Comparison of ENCODE assay signal across 13 cellular contexts in genomic region chrX:48913605-48914366, GRCh38. TPM values are rescaled to one million over a fixed set of nuclear protein-coding genes. Genes with fewer than 3 reads are reported as not detected.
A peak's percentile ranks its signal among the peaks of the same experiment; 100 is the strongest.
DNase-seq lines count a peak whose midpoint lies in the region; ATAC-seq lines count a peak whose summit lies in the region.
"Had no signal": no experiment of that assay in that cellular context is flagged by ENCODE, and none has a peak within 500 bp of the region (broad histone marks: within the 10 kb centered on the region; RNA-seq: fewer than 3 reads in every experiment).

No MANE protein-coding gene starts in this region.

- intact Hi-C loops in activated CD4-positive, alpha-beta T cell treated with anti-CD3 and anti-CD28 coated beads, Interleukin-2, amount 10 ng/mL, durations not matched to agents 24 days and 14 days (cut with micrococcal nuclease), result no loop called here

- peaks cover 31% of the 10 kb centered on the region for H3K4me1 Mint-ChIP-seq in activated CD4-positive, alpha-beta T cell treated with anti-CD3 and anti-CD28 coated beads, Interleukin-2, amount 10 ng/mL, durations not matched to agents 24 days and 14 days
- H3K4me1 Mint-ChIP-seq in IgD-negative memory B cell, result peaks cover 20 to 33% (median 21%) of the 10 kb centered on the region in 3 donors
- H3K4me1 Mint-ChIP-seq in activated naive CD8-positive, alpha-beta T cell treated with anti-CD3 and anti-CD28 coated beads, Interleukin-2, amount 50 U/mL, for 24 hours, result peaks cover 63% of the 10 kb centered on the region
- H3K4me1 Mint-ChIP-seq in natural killer cell treated with Interleukin-12 subunit alpha and Interleukin-12 subunit beta and Interleukin-15 and Interleukin-18, amount 100 ng/mL, for 72 hours (ENCODE audit: low read depth in 2 of 2), result peaks cover 38 to 59% of the 10 kb centered on the region in 2 donors

- no peak for ATAC-seq in activated naive CD8-positive, alpha-beta T cell treated with anti-CD3 and anti-CD28 coated beads, Interleukin-2, amount 50 U/mL, for 24 hours
- no peak for ATAC-seq in natural killer cell treated with Interleukin-12 subunit alpha and Interleukin-12 subunit beta and Interleukin-15 and Interleukin-18, amount 100 ng/mL, for 72 hours
- ATAC-seq in HG03342 (IDR thresholded peaks at IDR 0.05; ENCODE audit: unreplicated experiment), result no peak
- ATAC-seq in GM21717 (IDR thresholded peaks at IDR 0.05; ENCODE audit: unreplicated experiment), result no peak
- ATAC-seq: foreskin keratinocyte had no signal

- no peak for DNase-seq in activated CD4-positive, alpha-beta T cell treated with anti-CD3 and anti-CD28 coated beads, Interleukin-2, amount 10 ng/mL, durations not matched to agents 24 days and 14 days
- DNase-seq in activated CD4-positive, alpha-beta T cell treated with anti-CD3 and anti-CD28 coated beads for 1 hour, result no peak
- DNase-seq in activated naive CD8-positive, alpha-beta T cell treated with anti-CD3 and anti-CD28 coated beads, Interleukin-2, amount 50 U/mL, for 24 hours, result no peak
- DNase-seq in natural killer cell treated with Interleukin-12 subunit alpha and Interleukin-12 subunit beta and Interleukin-15 and Interleukin-18, amount 100 ng/mL, for 72 hours (ENCODE audit: low spot score), result no peak
- no peak for DNase-seq in stimulated activated CD4-positive, alpha-beta T cell treated with anti-CD3 and anti-CD28 coated beads, Interleukin-4, amount 100 ng/mL, for 1 hour
- DNase-seq: activated CD4-positive, alpha-beta T cell treated with anti-CD3 and anti-CD28 coated beads, Interleukin-2, amount 50 U/mL, for 48 hours; foreskin keratinocyte; GDM1; stimulated activated CD4-positive, alpha-beta T cell treated with anti-CD3 and anti-CD28 coated beads, Interleukin-15, amount 100 ng/mL, for 24 hours; T1000 had no signal

- peaks cover 65% of the 10 kb centered on the region for H3K36me3 Mint-ChIP-seq in activated CD4-positive, alpha-beta T cell treated with anti-CD3 and anti-CD28 coated beads, Interleukin-2, amount 10 ng/mL, durations not matched to agents 24 days and 14 days (ENCODE audit: low read depth)
- peaks cover 7% of the 10 kb centered on the region for H3K36me3 Mint-ChIP-seq in IgD-negative memory B cell
- peaks cover 52% of the 10 kb centered on the region for H3K36me3 Mint-ChIP-seq in activated naive CD8-positive, alpha-beta T cell treated with anti-CD3 and anti-CD28 coated beads, Interleukin-2, amount 50 U/mL, for 24 hours (ENCODE audit: low read depth)
- H3K36me3 Mint-ChIP-seq in natural killer cell treated with Interleukin-12 subunit alpha and Interleukin-12 subunit beta and Interleukin-15 and Interleukin-18, amount 100 ng/mL, for 72 hours, result peaks cover 32% of the 10 kb centered on the region

- no peaks in the 10 kb centered on the region for H3K27me3 Mint-ChIP-seq in activated CD4-positive, alpha-beta T cell treated with anti-CD3 and anti-CD28 coated beads, Interleukin-2, amount 10 ng/mL, durations not matched to agents 24 days and 14 days
- peaks cover 4% of the 10 kb centered on the region for H3K27me3 Mint-ChIP-seq in IgD-negative memory B cell
- H3K27me3 Mint-ChIP-seq in activated naive CD8-positive, alpha-beta T cell treated with anti-CD3 and anti-CD28 coated beads, Interleukin-2, amount 50 U/mL, for 24 hours, result no peaks in the 10 kb centered on the region
- peaks cover 0 to 7% of the 10 kb centered on the region in 2 donors for H3K27me3 Mint-ChIP-seq in natural killer cell treated with Interleukin-12 subunit alpha and Interleukin-12 subunit beta and Interleukin-15 and Interleukin-18, amount 100 ng/mL, for 72 hours

- no peaks in the 10 kb centered on the region for H3K9me3 Mint-ChIP-seq in activated CD4-positive, alpha-beta T cell treated with anti-CD3 and anti-CD28 coated beads, Interleukin-2, amount 10 ng/mL, durations not matched to agents 24 days and 14 days
- peaks cover 0 to 3% (median 0%) of the 10 kb centered on the region in 3 donors for H3K9me3 Mint-ChIP-seq in IgD-negative memory B cell
- H3K9me3 Mint-ChIP-seq in activated naive CD8-positive, alpha-beta T cell treated with anti-CD3 and anti-CD28 coated beads, Interleukin-2, amount 50 U/mL, for 24 hours, result no peaks in the 10 kb centered on the region
- no peaks in the 10 kb centered on the region for H3K9me3 Mint-ChIP-seq in natural killer cell treated with Interleukin-12 subunit alpha and Interleukin-12 subunit beta and Interleukin-15 and Interleukin-18, amount 100 ng/mL, for 72 hours

- H3K27ac Mint-ChIP-seq in activated CD4-positive, alpha-beta T cell treated with anti-CD3 and anti-CD28 coated beads, Interleukin-2, amount 10 ng/mL, durations not matched to agents 24 days and 14 days, result peak overlapping the region; percentile 78
- H3K27ac Mint-ChIP-seq in IgD-negative memory B cell, result peak overlapping the region in 2 of 3 donors; percentile 39 to 95
- H3K27ac Mint-ChIP-seq in activated naive CD8-positive, alpha-beta T cell treated with anti-CD3 and anti-CD28 coated beads, Interleukin-2, amount 50 U/mL, for 24 hours, result peak overlapping the region; percentile 35
- H3K27ac Mint-ChIP-seq in natural killer cell treated with Interleukin-12 subunit alpha and Interleukin-12 subunit beta and Interleukin-15 and Interleukin-18, amount 100 ng/mL, for 72 hours, result peak overlapping the region; percentile 56 to 87

- peak overlapping the region; percentile 96 for H3K4me3 Mint-ChIP-seq in activated CD4-positive, alpha-beta T cell treated with anti-CD3 and anti-CD28 coated beads, Interleukin-2, amount 10 ng/mL, durations not matched to agents 24 days and 14 days
- peak overlapping the region in 2 of 4 donors; percentile 13 to 79 for H3K4me3 Mint-ChIP-seq in IgD-negative memory B cell
- peak overlapping the region; percentile 50 for H3K4me3 Mint-ChIP-seq in activated naive CD8-positive, alpha-beta T cell treated with anti-CD3 and anti-CD28 coated beads, Interleukin-2, amount 50 U/mL, for 24 hours
- H3K4me3 Mint-ChIP-seq in natural killer cell treated with Interleukin-12 subunit alpha and Interleukin-12 subunit beta and Interleukin-15 and Interleukin-18, amount 100 ng/mL, for 72 hours, result peak overlapping the region; percentile 100

RNA-seq across cellular contexts. Expression of gene SLC35A2, which starts 2.3 kb away (rescaled TPM):
- 19.5 and 22.8 TPM in 2 replicates for total RNA-seq in activated CD4-positive, alpha-beta T cell treated with anti-CD3 and anti-CD28 coated beads, Interleukin-2, amount 10 ng/mL, durations not matched to agents 24 days and 14 days
- 9.6 TPM for polyA plus RNA-seq in IgD-negative memory B cell
- 10 to 100 TPM; 25.5 to 26.9 TPM for total RNA-seq in natural killer cell treated with Interleukin-12 subunit alpha and Interleukin-12 subunit beta and Interleukin-15 and Interleukin-18, amount 100 ng/mL, for 72 hours

RNA-seq across cellular contexts. Expression of gene PIM2, which starts 5.0 kb away (rescaled TPM):
- total RNA-seq in activated CD4-positive, alpha-beta T cell treated with anti-CD3 and anti-CD28 coated beads, Interleukin-2, amount 10 ng/mL, durations not matched to agents 24 days and 14 days, result 391 and 394 TPM in 2 replicates
- polyA plus RNA-seq in IgD-negative memory B cell, result 216 TPM
- 100 to 1,000 TPM; 291 to 478 TPM for total RNA-seq in natural killer cell treated with Interleukin-12 subunit alpha and Interleukin-12 subunit beta and Interleukin-15 and Interleukin-18, amount 100 ng/mL, for 72 hours

RNA-seq across cellular contexts. Expression of gene PQBP1, which starts 16.1 kb away (rescaled TPM):
- total RNA-seq in activated CD4-positive, alpha-beta T cell treated with anti-CD3 and anti-CD28 coated beads, Interleukin-2, amount 10 ng/mL, durations not matched to agents 24 days and 14 days, result 104 and 114 TPM in 2 replicates
- polyA plus RNA-seq in IgD-negative memory B cell, result 99.8 TPM
- total RNA-seq in natural killer cell treated with Interleukin-12 subunit alpha and Interleukin-12 subunit beta and Interleukin-15 and Interleukin-18, amount 100 ng/mL, for 72 hours, result 10 to 100 TPM; 75.3 to 80.8 TPM

RNA-seq across cellular contexts. Expression of gene TIMM17B, which starts 16.2 kb away (rescaled TPM):
- total RNA-seq in activated CD4-positive, alpha-beta T cell treated with anti-CD3 and anti-CD28 coated beads, Interleukin-2, amount 10 ng/mL, durations not matched to agents 24 days and 14 days, result 72.0 and 75.1 TPM in 2 replicates
- polyA plus RNA-seq in IgD-negative memory B cell, result 90.3 TPM
- 10 to 100 TPM; 64.0 to 64.6 TPM for total RNA-seq in natural killer cell treated with Interleukin-12 subunit alpha and Interleukin-12 subunit beta and Interleukin-15 and Interleukin-18, amount 100 ng/mL, for 72 hours

RNA-seq across cellular contexts. Expression of gene OTUD5, which starts 43.6 kb away (rescaled TPM):
- 76.2 and 76.7 TPM in 2 replicates for total RNA-seq in activated CD4-positive, alpha-beta T cell treated with anti-CD3 and anti-CD28 coated beads, Interleukin-2, amount 10 ng/mL, durations not matched to agents 24 days and 14 days
- 30.2 TPM for polyA plus RNA-seq in IgD-negative memory B cell
- 10 to 100 TPM; 75.8 to 79.9 TPM for total RNA-seq in natural killer cell treated with Interleukin-12 subunit alpha and Interleukin-12 subunit beta and Interleukin-15 and Interleukin-18, amount 100 ng/mL, for 72 hours
